In genomic region chr11:57321388-57321995, GRCh38 we compare ENCODE assay signal across 9 cellular contexts. TPM values are rescaled to one million over a fixed set of nuclear protein-coding genes. Genes with fewer than 3 reads are reported as not detected.
DNase-seq lines count a peak whose midpoint lies in the region; FAIRE-seq and TF ChIP-seq lines count a peak whose summit lies in the region.
"Had no signal": no experiment of that assay in that cellular context is flagged by ENCODE, and none has a peak within 500 bp of the region (broad histone marks: within the 10 kb centered on the region; RNA-seq: fewer than 3 reads in every experiment).

No MANE protein-coding gene starts in this region.

- peaks cover 26 to 33% of the 10 kb centered on the region in 2 donors for H3K4me1 ChIP-seq in kidney (ENCODE audit: control insufficient read depth in 1 of 2, insufficient read depth in 1 of 2, low read depth in 1 of 2, low read length in 2 of 2)
- H3K4me1 ChIP-seq in stomach smooth muscle (ENCODE audit: control insufficient read depth, insufficient read depth, low read length): peaks cover 70% of the 10 kb centered on the region
- H3K4me1 ChIP-seq in BE2C: peaks cover 8% of the 10 kb centered on the region; the same call in 1 of the 2 replicates

- H3K36me3 Mint-ChIP-seq in activated CD4-positive, alpha-beta T cell treated with anti-CD3 and anti-CD28 coated beads, Interleukin-2, amount 10 ng/mL, durations not matched to agents 24 days and 14 days (ENCODE audit: low read depth): peaks cover 28% of the 10 kb centered on the region

- H3K27ac Mint-ChIP-seq in activated CD4-positive, alpha-beta T cell treated with anti-CD3 and anti-CD28 coated beads, Interleukin-2, amount 10 ng/mL, durations not matched to agents 24 days and 14 days: no peak overlapping the region

- H3K4me3 Mint-ChIP-seq in activated CD4-positive, alpha-beta T cell treated with anti-CD3 and anti-CD28 coated beads, Interleukin-2, amount 10 ng/mL, durations not matched to agents 24 days and 14 days: no peak overlapping the region

- DNase-seq in DMS53 (lab: John Stamatoyannopoulos, UW) (peak; percentile 30), DMS53 treated with DMSO at 0.1 percent for 48 hours (lab: John Stamatoyannopoulos, UW; ENCODE audit: unreplicated experiment) (no peak), kidney (no peak), ureter (ENCODE audit: low spot score) (no peak), BE2C (no peak)
- no peak for DNase-seq in activated CD4-positive, alpha-beta T cell treated with anti-CD3 and anti-CD28 coated beads, Interleukin-2, amount 10 ng/mL, durations not matched to agents 24 days and 14 days
- DNase-seq: activated CD4-positive, alpha-beta T cell treated with anti-CD3 and anti-CD28 coated beads, Interleukin-2, amount 50 U/mL, for 48 hours had no signal

- H3K27me3 ChIP-seq in stomach smooth muscle (ENCODE audit: control insufficient read depth in 1 of 2, insufficient read depth in 2 of 2, low read length in 2 of 2) (no peaks in the 10 kb centered on the region), BE2C (no peaks in the 10 kb centered on the region)

- H3K36me3 ChIP-seq in kidney (ENCODE audit: control insufficient read depth in 1 of 2, insufficient read depth in 2 of 2, low read length in 2 of 2): peaks cover 11 to 13% of the 10 kb centered on the region in 2 donors
- H3K36me3 ChIP-seq in stomach smooth muscle (ENCODE audit: control insufficient read depth in 2 of 2, insufficient read depth in 2 of 2, low read length in 2 of 2): peaks cover 16 to 20% of the 10 kb centered on the region in 2 donors
- H3K36me3 ChIP-seq in BE2C: peaks cover 38% of the 10 kb centered on the region

- TF ChIP-seq CTCF in kidney (IDR thresholded peaks at IDR 0.05; ENCODE audit: borderline replicate concordance, extremely low read depth, insufficient read depth): no peak
- TF ChIP-seq CTCF in BE2C (IDR thresholded peaks at IDR 0.05; ENCODE audit: low read depth, low read length): no peak

- H3K9ac ChIP-seq in kidney (ENCODE audit: low read length in 2 of 2) (peak overlapping the region; percentile 37 to 72), stomach smooth muscle (ENCODE audit: low read length in 2 of 2) (peak overlapping the region; percentile 58 to 68)

- H3K9me3 ChIP-seq in kidney (ENCODE audit: control insufficient read depth in 1 of 2, low read length in 2 of 2): no peaks in the 10 kb centered on the region
- H3K9me3 ChIP-seq in stomach smooth muscle (ENCODE audit: control insufficient read depth in 2 of 2, low read length in 2 of 2): no peaks in the 10 kb centered on the region
- H3K9me3 ChIP-seq in BE2C: no peaks in the 10 kb centered on the region

- H3K4me3 ChIP-seq in kidney (ENCODE audit: low read length in 2 of 2) (peak overlapping the region in 1 of 2 donors; percentile 48), stomach smooth muscle (ENCODE audit: low read length in 2 of 2) (peak overlapping the region in 1 of 2 donors; percentile 67), BE2C (ENCODE audit: low read depth, low read length) (no peak overlapping the region)

- H3K9me3 Mint-ChIP-seq in activated CD4-positive, alpha-beta T cell treated with anti-CD3 and anti-CD28 coated beads, Interleukin-2, amount 10 ng/mL, durations not matched to agents 24 days and 14 days: no peaks in the 10 kb centered on the region

- peaks cover 29% of the 10 kb centered on the region for H3K4me1 Mint-ChIP-seq in activated CD4-positive, alpha-beta T cell treated with anti-CD3 and anti-CD28 coated beads, Interleukin-2, amount 10 ng/mL, durations not matched to agents 24 days and 14 days

- H3K27ac ChIP-seq in angular gyrus (ENCODE audit: low read depth, low read length) (peak overlapping the region; percentile 69), kidney (ENCODE audit: low read depth in 2 of 2, low read length in 2 of 2) (peak overlapping the region; percentile 87 to 96), stomach smooth muscle (ENCODE audit: low read length) (peak overlapping the region; percentile 85)

- FAIRE-seq in kidney (lab: Jason Lieb, UNC): no peak

- no peaks in the 10 kb centered on the region for H3K27me3 Mint-ChIP-seq in activated CD4-positive, alpha-beta T cell treated with anti-CD3 and anti-CD28 coated beads, Interleukin-2, amount 10 ng/mL, durations not matched to agents 24 days and 14 days

- intact Hi-C loops in kidney (cut with DNase I): no loop called here
- intact Hi-C loops in activated CD4-positive, alpha-beta T cell treated with anti-CD3 and anti-CD28 coated beads, Interleukin-2, amount 10 ng/mL, durations not matched to agents 24 days and 14 days (cut with micrococcal nuclease): no loop called here

RNA-seq across cellular contexts. Expression of gene TNKS1BP1, which starts 3.3 kb away (rescaled TPM):
- 206 TPM for total RNA-seq in kidney
- polyA plus RNA-seq in kidney (ENCODE audit: insufficient read depth, low read depth, low replicate concordance): 53.3 TPM
- total RNA-seq in ureter: 338 TPM
- total RNA-seq in activated CD4-positive, alpha-beta T cell treated with anti-CD3 and anti-CD28 coated beads, Interleukin-2, amount 10 ng/mL, durations not matched to agents 24 days and 14 days: 23.7 and 24.2 TPM in 2 replicates
- polyA plus RNA-seq in BE2C (2012; ENCODE audit: insufficient read depth, insufficient read length, low read depth): 85.1 TPM

RNA-seq across cellular contexts. Expression of gene SSRP1, which starts 14.2 kb away (rescaled TPM):
- total RNA-seq in kidney (78.5 TPM), ureter (103 TPM)
- 44.5 TPM for polyA plus RNA-seq in kidney (ENCODE audit: insufficient read depth, low read depth, low replicate concordance)
- total RNA-seq in activated CD4-positive, alpha-beta T cell treated with anti-CD3 and anti-CD28 coated beads, Interleukin-2, amount 10 ng/mL, durations not matched to agents 24 days and 14 days: 253 and 256 TPM in 2 replicates
- polyA plus RNA-seq in BE2C (2012; ENCODE audit: insufficient read depth, insufficient read length, low read depth): 124 TPM

RNA-seq across cellular contexts. Expression of gene P2RX3, which starts 16.7 kb away (rescaled TPM):
- not detected for total RNA-seq in kidney
- not detected for polyA plus RNA-seq in kidney (ENCODE audit: insufficient read depth, low read depth, low replicate concordance)
- total RNA-seq in ureter: 0.99 TPM
- not detected in 2 replicates for total RNA-seq in activated CD4-positive, alpha-beta T cell treated with anti-CD3 and anti-CD28 coated beads, Interleukin-2, amount 10 ng/mL, durations not matched to agents 24 days and 14 days
- 0.48 TPM for polyA plus RNA-seq in BE2C (2012; ENCODE audit: insufficient read depth, insufficient read length, low read depth)

RNA-seq across cellular contexts. Expression of gene PRG3, which starts 59.5 kb away (rescaled TPM):
- total RNA-seq in kidney: not detected
- not detected for polyA plus RNA-seq in kidney (ENCODE audit: insufficient read depth, low read depth, low replicate concordance)
- not detected for total RNA-seq in ureter
- not detected in 2 replicates for total RNA-seq in activated CD4-positive, alpha-beta T cell treated with anti-CD3 and anti-CD28 coated beads, Interleukin-2, amount 10 ng/mL, durations not matched to agents 24 days and 14 days
- polyA plus RNA-seq in BE2C (2012; ENCODE audit: insufficient read depth, insufficient read length, low read depth): not detected
